ENCODE assay signal across 20 cellular contexts in the genomic region with DNA sequence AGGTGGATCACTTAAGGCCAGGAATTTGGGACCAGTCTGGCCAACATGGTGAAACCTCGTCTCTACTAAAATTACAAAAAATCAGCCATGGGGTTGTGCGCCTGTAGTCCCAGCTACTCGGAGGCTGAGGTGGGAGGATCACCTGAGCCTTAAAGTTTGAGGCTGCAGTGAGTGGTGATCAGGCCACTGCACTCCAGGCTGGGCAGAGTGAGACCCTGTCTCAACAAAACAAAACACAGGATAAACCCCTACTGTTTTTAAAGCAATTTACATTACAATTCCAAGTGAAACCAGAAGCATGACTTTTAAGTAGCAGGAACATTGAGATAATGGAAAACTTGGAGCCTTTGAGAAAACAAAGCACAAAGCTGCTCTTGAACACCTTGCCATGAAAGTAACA.
DNase-seq lines count a peak whose midpoint lies in the region; ATAC-seq and TF ChIP-seq lines count a peak whose summit lies in the region.
"Had no signal": no experiment of that assay in that cellular context is flagged by ENCODE, and none has a peak within 500 bp of the region (broad histone marks: within the 10 kb centered on the region; RNA-seq: fewer than 3 reads in every experiment).

No MANE protein-coding gene starts in this region.

- DNase-seq in cardiac muscle cell (ENCODE audit: low read depth in 1 of 2, low spot score in 1 of 2): no peak
- DNase-seq in heart left ventricle: no peak
- no peak for DNase-seq in effector memory CD4-positive, alpha-beta T cell
- no peak for DNase-seq in iPS-NIHi7 (ENCODE audit: extremely low spot score)
- no peak for DNase-seq in NCI-H524 treated with DMSO at 0.1 percent for 48 hours (lab: John Stamatoyannopoulos, UW)
- DNase-seq: 8988T; CD4-positive, CD25-positive, alpha-beta regulatory T cell; HCEC 1CT; Karpas-422; NCI-H1092 treated with DMSO at 0.1 percent for 48 hours; NCI-H1694 treated with DMSO at 0.1 percent for 48 hours; NCI-H2081; NCI-H2227 treated with DMSO at 0.1 percent for 48 hours; NCI-H69; Right ventricle myocardium superior; RPMI8226 had no signal

- no peak for ATAC-seq in heart left ventricle
- ATAC-seq in HG03196 (IDR thresholded peaks at IDR 0.05; ENCODE audit: unreplicated experiment): no peak

- H3K4me1 ChIP-seq in cardiac muscle cell (ENCODE audit: low read depth) (peaks cover 18% of the 10 kb centered on the region), heart left ventricle (peaks cover 3 to 44% (median 30%) of the 10 kb centered on the region in 12 donors), HUES64 (ENCODE audit: insufficient read depth, low read length) (peaks cover 70% of the 10 kb centered on the region), iPS-20b (ENCODE audit: insufficient read depth, low read length) (peaks cover 68% of the 10 kb centered on the region)
- H3K4me1 ChIP-seq in effector memory CD4-positive, alpha-beta T cell (ENCODE audit: control insufficient read depth, insufficient read depth, low read length, poor library complexity, severe bottlenecking): no peaks in the 10 kb centered on the region

- intact Hi-C loops in heart left ventricle (cut with DNase I): no loop called here

- no peak for TF ChIP-seq POLR2A in heart left ventricle (IDR thresholded peaks at IDR 0.05)

- H3K4me3 ChIP-seq in cardiac muscle cell: no peak overlapping the region
- H3K4me3 ChIP-seq in heart left ventricle: no peak overlapping the region
- H3K4me3 ChIP-seq in HUES64 (ENCODE audit: low read length): peak overlapping the region; percentile 24; the same call in 1 of the 2 replicates
- peak overlapping the region; percentile 44; the same call in 1 of the 2 replicates for H3K4me3 ChIP-seq in iPS-20b (ENCODE audit: low read length)
- no peak overlapping the region for H3K4me3 ChIP-seq in effector memory CD4-positive, alpha-beta T cell (ENCODE audit: insufficient read depth, low read depth, low read length, poor library complexity, severe bottlenecking)
- H3K4me3 ChIP-seq: SJSA1 had no signal

- H3K36me3 ChIP-seq in cardiac muscle cell: no peaks in the 10 kb centered on the region
- H3K36me3 ChIP-seq in heart left ventricle: no peaks in the 10 kb centered on the region
- H3K36me3 ChIP-seq in HUES64 (ENCODE audit: insufficient read depth, low read length): no peaks in the 10 kb centered on the region
- H3K36me3 ChIP-seq in iPS-20b (ENCODE audit: insufficient read depth, low read depth, low read length): no peaks in the 10 kb centered on the region
- no peaks in the 10 kb centered on the region for H3K36me3 ChIP-seq in effector memory CD4-positive, alpha-beta T cell (ENCODE audit: control insufficient read depth, insufficient read depth, low read length)
- H3K36me3 ChIP-seq: SJSA1 had no signal

- H3K9ac ChIP-seq in HUES64 (ENCODE audit: low read depth, low read length) (peak overlapping the region; percentile 5; the same call in 1 of the 2 replicates), iPS-20b (ENCODE audit: low read depth, low read length) (peak overlapping the region; percentile 61; the same call in 1 of the 2 replicates)

- H3K9me3 ChIP-seq in cardiac muscle cell (ENCODE audit: low read depth) (no peaks in the 10 kb centered on the region), heart left ventricle (no peaks in the 10 kb centered on the region), HUES64 (ENCODE audit: insufficient read depth, low read depth, low read length) (no peaks in the 10 kb centered on the region), iPS-20b (ENCODE audit: insufficient read depth, low read depth, low read length) (no peaks in the 10 kb centered on the region)
- no peaks in the 10 kb centered on the region for H3K9me3 ChIP-seq in effector memory CD4-positive, alpha-beta T cell (ENCODE audit: control insufficient read depth, low read length)
- H3K9me3 ChIP-seq: SJSA1 had no signal

- no peaks in the 10 kb centered on the region for H3K27me3 ChIP-seq in cardiac muscle cell
- no peaks in the 10 kb centered on the region for H3K27me3 ChIP-seq in heart left ventricle
- H3K27me3 ChIP-seq in HUES64 (ENCODE audit: insufficient read depth, low read length): no peaks in the 10 kb centered on the region
- no peaks in the 10 kb centered on the region for H3K27me3 ChIP-seq in iPS-20b (ENCODE audit: insufficient read depth, low read length)
- H3K27me3 ChIP-seq in effector memory CD4-positive, alpha-beta T cell (replicated peaks; ENCODE audit: control insufficient read depth, insufficient read depth, low read length, poor library complexity, severe bottlenecking): no peaks in the 10 kb centered on the region
- H3K27me3 ChIP-seq: SJSA1 had no signal

- TF ChIP-seq CTCF in cardiac muscle cell (IDR thresholded peaks at IDR 0.05; ENCODE audit: low read depth, low read length) (no peak), heart left ventricle (IDR thresholded peaks at IDR 0.05) (no peak)

- H3K27ac ChIP-seq in cardiac muscle cell (peak overlapping the region; percentile 28), heart left ventricle (no peak overlapping the region), HUES64 (ENCODE audit: low read depth, low read length) (peak overlapping the region; percentile 83; the same call in 1 of the 2 replicates), iPS-20b (ENCODE audit: low read length) (peak overlapping the region; percentile 29)
- no peak overlapping the region for H3K27ac ChIP-seq in effector memory CD4-positive, alpha-beta T cell (ENCODE audit: insufficient read depth, low read length, poor library complexity, severe bottlenecking)
- H3K27ac ChIP-seq: SJSA1 had no signal

- WGBS in heart left ventricle, 4 donors: 92 to 100% (median 95%) methylated on average over 3 of the region's 3 CpGs
- 93% methylated on average over 3 of the region's 3 CpGs for WGBS in HUES64

Comparison
In these comparisons a context has a peak if more than half of its experiments do, and no peak if none do; other contexts are left out.
1. H3K27ac ChIP-seq: peak in cardiac muscle cell (single experiment), HUES64 (single experiment) and iPS-20b (single experiment); none in heart left ventricle (0 of 12) and effector memory CD4-positive, alpha-beta T cell (single experiment).
2. H3K4me3 ChIP-seq: peak in HUES64 (single experiment) and iPS-20b (single experiment); none in cardiac muscle cell (single experiment), heart left ventricle (0 of 12) and effector memory CD4-positive, alpha-beta T cell (single experiment).